Comparison of ENCODE assay signal across 8 cellular contexts in the genomic region with DNA sequence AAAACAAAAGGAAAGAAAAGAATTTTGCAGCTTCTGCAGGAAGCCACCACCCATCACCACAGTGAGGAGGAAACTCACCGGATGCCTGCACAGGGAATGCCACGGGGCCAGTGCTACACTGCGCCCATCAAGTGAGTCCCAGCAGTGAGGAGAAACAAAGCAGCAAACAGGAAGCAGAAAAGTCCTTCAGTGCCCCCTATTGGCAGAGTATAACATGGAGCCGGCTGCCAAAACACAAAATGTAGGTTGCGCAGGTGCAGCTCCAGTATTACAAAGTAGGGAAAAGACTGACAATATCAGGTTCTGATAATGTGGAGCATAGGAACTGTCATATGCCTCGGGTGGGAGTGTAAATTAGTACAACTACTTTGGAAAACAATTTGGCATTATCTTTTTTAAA. TPM values are rescaled to one million over a fixed set of nuclear protein-coding genes. Genes with fewer than 3 reads are reported as not detected.
DNase-seq lines count a peak whose midpoint lies in the region; ATAC-seq, FAIRE-seq and TF ChIP-seq lines count a peak whose summit lies in the region.

No MANE protein-coding gene starts in this region.

- no peaks in the 10 kb centered on the region for H3K79me2 ChIP-seq in GM12878 (ENCODE audit: control insufficient read depth, insufficient read depth, low read length)

- intact Hi-C loops in CD4-positive, alpha-beta T cell (cut with DNase I, micrococcal nuclease): loop anchor here in 1 of 2 experiments (5.0 to 10.0 kb wide), 4 partner anchors 433 to 1136 kb away; no protein-coding TSS in a partner anchor
- intact Hi-C loops in GM12878 (cut with micrococcal nuclease; ENCODE audit: unreplicated experiment): loop anchor here (1.0 to 2.0 kb wide), 3 partner anchors 433 to 633 kb away; no protein-coding TSS in a partner anchor

- CTCF ChIA-PET in CD4-positive, alpha-beta T cell (lab: Charles Lee): interaction anchor here (0.6 kb wide), 1 partner anchor 1781 kb away, joined by 3 read pairs; no protein-coding TSS in a partner anchor
- CTCF ChIA-PET in GM12878 (lab: Yijun Ruan, JAX): interaction anchor here (0.8 to 2.0 kb wide), 5 partner anchors 9 to 588 kb away, joined by 3 to 12 read pairs (median 3); no protein-coding TSS in a partner anchor

- POLR2A ChIA-PET in CD4-positive, alpha-beta T cell (lab: Charles Lee): interaction anchor here (0.8 kb wide), 1 partner anchor 640 kb away, joined by 4 read pairs; the partner anchor contains the start of gene SCML1
- POLR2A ChIA-PET in GM12878 (lab: Charles Lee): interaction anchor here (0.6 kb wide), 1 partner anchor 1158 kb away, joined by 4 read pairs; no protein-coding TSS in a partner anchor

- TF ChIP-seq RAD21 in GM12878 (IDR thresholded peaks at IDR 0.05; ENCODE audit: insufficient read depth, low read depth, low read length): peak; percentile 68

- H4K20me1 ChIP-seq in GM12878 (ENCODE audit: control insufficient read depth, insufficient read depth): no peaks in the 10 kb centered on the region

- no peaks in the 10 kb centered on the region for H3K9me3 ChIP-seq in CD4-positive, alpha-beta T cell (ENCODE audit: control insufficient read depth, low read length)
- H3K9me3 ChIP-seq in GM12878 (replicated peaks; ENCODE audit: control insufficient read depth, insufficient read depth, low read length): no peaks in the 10 kb centered on the region

- no peak overlapping the region for H3K4me3 Mint-ChIP-seq in CD4-positive, alpha-beta T cell

- DNase-seq in CD4-positive, alpha-beta T cell: peak in 1 of 10 experiments; percentile 2
- peak; percentile 77 for DNase-seq in NCI-H82 (lab: John Stamatoyannopoulos, UW)
- DNase-seq in GM12878 (ENCODE audit: low read depth, low spot score): no peak
- peak; percentile 51 for DNase-seq in mesenteric fat pad (ENCODE audit: low spot score)
- no peak for DNase-seq in T-helper 9 cell

- no peaks in the 10 kb centered on the region for H3K36me3 Mint-ChIP-seq in CD4-positive, alpha-beta T cell (ENCODE audit: low read depth)

- TF ChIP-seq POLR2A in GM12878 (IDR thresholded peaks at IDR 0.05; ENCODE audit: low read depth, low read length): no peak

- ATAC-seq in CD4-positive, alpha-beta T cell (ENCODE audit: poor library complexity): peak; percentile 69
- peak; percentile 53 for ATAC-seq in GM21529 (IDR thresholded peaks at IDR 0.05; ENCODE audit: unreplicated experiment)
- ATAC-seq in GM12878: peak; percentile 85
- ATAC-seq in GM19328 (IDR thresholded peaks at IDR 0.05; ENCODE audit: unreplicated experiment): no peak
- no peak for ATAC-seq in GM21360 (IDR thresholded peaks at IDR 0.05; ENCODE audit: unreplicated experiment)

- H3K4me2 ChIP-seq in GM12878 (ENCODE audit: control insufficient read depth, insufficient read depth): no peak overlapping the region

- TF ChIP-seq CTCF in CD4-positive, alpha-beta T cell (IDR thresholded peaks at IDR 0.05): peak; percentile 58
- peak; percentile 61 to 65 (median 65) for TF ChIP-seq CTCF in GM12878 (IDR thresholded peaks at IDR 0.05 in 2 of 3, conservative IDR thresholded peaks at IDR 0.05 in 1 of 3; ENCODE audit: control insufficient read depth in 2 of 3, extremely low read depth in 1 of 3, insufficient read depth in 1 of 3, low read depth in 3 of 3, low read length in 3 of 3)

- no peaks in the 10 kb centered on the region for H3K9me3 Mint-ChIP-seq in CD4-positive, alpha-beta T cell

- no peaks in the 10 kb centered on the region for H3K4me1 ChIP-seq in GM12878 (ENCODE audit: control insufficient read depth, insufficient read depth, low read length)

- WGBS in GM12878 (ENCODE audit: insufficient coverage, insufficient replicate concordance, low lambda C conversion rate, missing lambda C conversion rate): 9% methylated on average over 6 of the region's 6 CpGs

- FAIRE-seq in GM12878 (lab: Jason Lieb, UNC): no peak

- no peak overlapping the region for H3K27ac Mint-ChIP-seq in CD4-positive, alpha-beta T cell

- H3K27ac ChIP-seq in CD4-positive, alpha-beta T cell (ENCODE audit: low read depth, low read length): no peak overlapping the region
- H3K27ac ChIP-seq in GM12878 (ENCODE audit: control insufficient read depth, insufficient read depth): no peak overlapping the region

- H3K4me1 Mint-ChIP-seq in CD4-positive, alpha-beta T cell (ENCODE audit: low read depth): peaks cover 6% of the 10 kb centered on the region

- SMC1A ChIA-PET in GM12878 (lab: Charles Lee; ENCODE audit: uncharacterized antibody, unreplicated experiment): interaction anchor here (2.3 kb wide), 1 partner anchor 433 kb away, joined by 10 read pairs; no protein-coding TSS in a partner anchor

- H3K9ac ChIP-seq in GM12878 (ENCODE audit: control insufficient read depth, insufficient read depth, low read length): no peak overlapping the region

- no peak overlapping the region for H3K4me3 ChIP-seq in GM12878

- in situ Hi-C loops in GM12878 (cut with MboI): loop anchor here (10.0 to 25.0 kb wide), 3 partner anchors 433 to 1684 kb away; no protein-coding TSS in a partner anchor

- no TSS peak for BruUV-seq in GM12878 (replicated peaks; lab: Mats Ljungman, UMichigan)

- RAD21 ChIA-PET in GM12878 (lab: Charles Lee; ENCODE audit: unreplicated experiment): interaction anchor here (1.0 to 1.2 kb wide), 2 partner anchors 433 to 566 kb away, joined by 4 read pairs; no protein-coding TSS in a partner anchor

- H3K27me3 ChIP-seq in CD4-positive, alpha-beta T cell (ENCODE audit: control insufficient read depth, insufficient read depth, low read length): no peaks in the 10 kb centered on the region
- H3K27me3 ChIP-seq in GM12878 (replicated peaks in 1 of 2; ENCODE audit: control insufficient read depth in 2 of 2, insufficient read depth in 2 of 2, low read length in 1 of 2): no peaks in the 10 kb centered on the region; a peak in 1 of 4 replicates

- H3K27me3 Mint-ChIP-seq in CD4-positive, alpha-beta T cell: no peaks in the 10 kb centered on the region

- no peak overlapping the region for H2AFZ ChIP-seq in GM12878 (ENCODE audit: control insufficient read depth, low read depth, low read length)

- H3K36me3 ChIP-seq in GM12878 (ENCODE audit: control insufficient read depth in 2 of 2, insufficient read depth in 2 of 2, low read length in 1 of 2): no peaks in the 10 kb centered on the region

- no peak for TF ChIP-seq EP300 in GM12878 (IDR thresholded peaks at IDR 0.05; ENCODE audit: borderline replicate concordance in 1 of 2, control insufficient read depth in 1 of 2, low read depth in 2 of 2, low read length in 2 of 2)

TF ChIP-seq in GM12878, 131 proteins besides CTCF, POLR2A, EP300 and RAD21:
- TF ChIP-seq BCL11A (IDR thresholded peaks at IDR 0.05; ENCODE audit: low read depth, low read length) (no peak), SMC3 (IDR thresholded peaks at IDR 0.05; ENCODE audit: borderline replicate concordance, low read length) (peak; percentile 22; the same call in 1 of the 2 replicates)

RNA-seq across cellular contexts. Expression of gene SCML2, which starts 23.3 kb away (rescaled TPM):
- total RNA-seq in CD4-positive, alpha-beta T cell: under 1 TPM; 0.30 to 0.73 TPM
- total RNA-seq in GM12878 (2013; cell fraction: nucleolus; rRNA removed): 0.81 and 1.1 TPM in 2 replicates
- total RNA-seq in GM12878 (2014; rRNA removed) (2.0 and 2.5 TPM in 2 replicates), GM12878 (2014; rRNA removed; fragmentation: Illumina TruSeq; extraction: Trizol) (2.7 and 3.2 TPM in 2 replicates), GM12878 (2021) (1.5 and 1.9 TPM in 2 replicates), mesenteric fat pad (2.1 TPM)
- 0.05 TPM for polyA plus RNA-seq in GM12878 (2011; ENCODE audit: low read depth)
- polyA plus RNA-seq in GM12878 (2011; rRNA removed) (1.9 and 2.0 TPM in 2 replicates), GM12878 (2014; fragmentation: Illumina TruSeq; extraction: Trizol) (2.8 TPM in 2 replicates), GM12878 (2014; fragmentation: Nextera tagmentation; extraction: Ambion mirVana) (1 to 10 TPM; 1.5 to 2.9 TPM), GM12878 (2014; rRNA removed) (2.3 and 2.4 TPM in 2 replicates), GM12878 (2016; fragmentation: Nextera tagmentation; extraction: Ambion mirVana) (1 to 10 TPM; 3.5 to 4.4 TPM)
- polyA plus RNA-seq in GM12878 (2011; cell fraction: cytosol; rRNA removed): 0.85 and 1.3 TPM in 2 replicates
- polyA plus RNA-seq in GM12878 (2011; cell fraction: nucleus; rRNA removed): 1.3 and 1.7 TPM in 2 replicates
- polyA plus RNA-seq in GM12878 (2012): 0.14 and 0.35 TPM in 2 replicates
- polyA minus RNA-seq in GM12878 (2011; rRNA and poly(A)+ RNA removed): 0.77 and 1.1 TPM in 2 replicates
- polyA minus RNA-seq in GM12878 (2011; cell fraction: cytosol; rRNA and poly(A)+ RNA removed): 0.53 and 0.62 TPM in 2 replicates
- 0.48 and 0.60 TPM in 2 replicates for polyA minus RNA-seq in GM12878 (2011; cell fraction: nucleus; rRNA and poly(A)+ RNA removed)

RNA-seq across cellular contexts. Expression of gene CDKL5, which starts 47.6 kb away (rescaled TPM):
- 1 to 10 TPM; 2.2 to 2.4 TPM for total RNA-seq in CD4-positive, alpha-beta T cell
- 34.6 and 36.4 TPM in 2 replicates for total RNA-seq in GM12878 (2013; cell fraction: nucleolus; rRNA removed)
- total RNA-seq in GM12878 (2014; rRNA removed) (7.3 and 10.2 TPM in 2 replicates), GM12878 (2014; rRNA removed; fragmentation: Illumina TruSeq; extraction: Trizol) (11.2 and 12.4 TPM in 2 replicates), GM12878 (2021) (14.5 and 15.3 TPM in 2 replicates), mesenteric fat pad (6.8 TPM)
- 0.59 TPM for polyA plus RNA-seq in GM12878 (2011; ENCODE audit: low read depth)
- polyA plus RNA-seq in GM12878 (2011; rRNA removed) (1.9 and 2.3 TPM in 2 replicates), GM12878 (2014; fragmentation: Illumina TruSeq; extraction: Trizol) (9.4 and 11.5 TPM in 2 replicates), GM12878 (2014; fragmentation: Nextera tagmentation; extraction: Ambion mirVana) (1 to 10 TPM; 1.4 to 2.3 TPM), GM12878 (2014; rRNA removed) (5.8 and 6.6 TPM in 2 replicates), GM12878 (2016; fragmentation: Nextera tagmentation; extraction: Ambion mirVana) (1 to 10 TPM; 4.9 to 6.0 TPM)
- 0.92 and 1.1 TPM in 2 replicates for polyA plus RNA-seq in GM12878 (2011; cell fraction: cytosol; rRNA removed)
- polyA plus RNA-seq in GM12878 (2011; cell fraction: nucleus; rRNA removed): 1.4 and 1.5 TPM in 2 replicates
- polyA plus RNA-seq in GM12878 (2012): 0.93 and 1.0 TPM in 2 replicates
- 4.9 and 5.2 TPM in 2 replicates for polyA minus RNA-seq in GM12878 (2011; rRNA and poly(A)+ RNA removed)
- polyA minus RNA-seq in GM12878 (2011; cell fraction: cytosol; rRNA and poly(A)+ RNA removed): 1.0 and 1.1 TPM in 2 replicates
- polyA minus RNA-seq in GM12878 (2011; cell fraction: nucleus; rRNA and poly(A)+ RNA removed): 2.4 and 2.5 TPM in 2 replicates

Comparison
In these comparisons a context has a peak if more than half of its experiments do, and no peak if none do; other contexts are left out.
1. ATAC-seq: peak in CD4-positive, alpha-beta T cell (single experiment), GM21529 (single experiment) and GM12878 (single experiment); none in GM19328 (single experiment) and GM21360 (single experiment).
2. DNase-seq: peak in NCI-H82 (single experiment) and mesenteric fat pad (single experiment); none in GM12878 (single experiment) and T-helper 9 cell (single experiment).